ENCODE assay signal across 9 cellular contexts in the genomic region with DNA sequence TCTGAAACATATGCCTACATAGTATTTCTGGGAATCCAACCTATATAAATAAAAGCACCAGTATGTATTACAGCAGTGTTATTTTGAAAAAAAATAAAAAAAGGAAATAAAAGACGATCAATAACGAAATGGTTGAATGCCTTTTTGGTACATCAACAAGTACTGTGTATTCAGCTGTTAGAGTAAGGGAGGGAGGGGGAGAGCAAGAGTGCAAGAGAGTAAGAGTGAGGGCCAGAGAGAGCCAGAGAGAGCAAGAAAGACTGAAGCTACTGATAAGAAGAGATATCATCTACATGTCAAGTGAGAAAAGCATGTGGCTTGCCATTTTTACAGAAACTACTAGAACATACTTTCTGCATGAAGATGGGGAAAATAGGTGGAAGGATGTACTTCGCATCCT. TPM values are rescaled to one million over a fixed set of nuclear protein-coding genes. Genes with fewer than 3 reads are reported as not detected.
DNase-seq lines count a peak whose midpoint lies in the region; ATAC-seq and TF ChIP-seq lines count a peak whose summit lies in the region.
"Had no signal": no experiment of that assay in that cellular context is flagged by ENCODE, and none has a peak within 500 bp of the region (broad histone marks: within the 10 kb centered on the region; RNA-seq: fewer than 3 reads in every experiment).

No MANE protein-coding gene starts in this region.

- BruUV-seq in OCI-LY7 (replicated peaks; lab: Mats Ljungman, UMichigan) = no TSS peak

- H3K27ac ChIP-seq in BLaER1 (no peak overlapping the region), OCI-LY7 (ENCODE audit: low read depth, low read length, poor library complexity, severe bottlenecking) (peak overlapping the region; percentile 86), uterus (no peak overlapping the region)

- POLR2A ChIA-PET in OCI-LY7 (lab: Charles Lee) = no interaction called here

- no peaks in the 10 kb centered on the region for H3K9me2 ChIP-seq in OCI-LY7 (ENCODE audit: insufficient read depth, low read length)

- no peaks in the 10 kb centered on the region for H3K27me3 ChIP-seq in BLaER1
- no peaks in the 10 kb centered on the region for H3K27me3 ChIP-seq in H7 (ENCODE audit: control insufficient read depth, insufficient read depth, low read length)
- H3K27me3 ChIP-seq in uterus = no peaks in the 10 kb centered on the region

- DNase-seq in H7 (peak; percentile 5), OCI-LY7 (ENCODE audit: low spot score) (peak; percentile 27), erythroblast (lab: John Stamatoyannopoulos, UW) (peak; percentile 35 to 69), uterus (no peak)
- no peak for DNase-seq in effector CD8-positive, alpha-beta T cell (lab: John Stamatoyannopoulos, UW)
- DNase-seq: posterior cingulate gyrus had no signal

- no peak overlapping the region for H2AFZ ChIP-seq in OCI-LY7 (ENCODE audit: low read length)

- H3K4me3 ChIP-seq in BLaER1 (peak overlapping the region; percentile 72; the same call in 1 of the 2 replicates), H7 (ENCODE audit: insufficient read depth, low read depth, low read length) (peak overlapping the region; percentile 57; the same call in 1 of the 2 replicates), OCI-LY7 (ENCODE audit: low read depth, low read length, poor library complexity, severe bottlenecking) (peak overlapping the region; percentile 90), uterus (no peak overlapping the region)

- CTCF ChIA-PET in OCI-LY7 (lab: Charles Lee; ENCODE audit: unreplicated experiment) = no interaction called here

- intact Hi-C loops in OCI-LY7 (cut with micrococcal nuclease; ENCODE audit: unreplicated experiment) (no loop called here), uterus (cut with DNase I; ENCODE audit: low total_unique reads) (no loop called here)

- TF ChIP-seq POLR2A in erythroblast (IDR thresholded peaks at IDR 0.05; ENCODE audit: low read length) (no peak), uterus (IDR thresholded peaks at IDR 0.05) (no peak)

- H3K9ac ChIP-seq in BLaER1 = no peak overlapping the region

- H3K9me3 ChIP-seq in BLaER1 (0 out of 2 replicates have a peak, but pooled peaks cover 8% of the 10 kb centered on the region), OCI-LY7 (ENCODE audit: low read length) (no peaks in the 10 kb centered on the region), uterus (no peaks in the 10 kb centered on the region)

- no peak for TF ChIP-seq CTCF in OCI-LY7 (conservative IDR thresholded peaks at IDR 0.05; ENCODE audit: low read length)
- no peak for TF ChIP-seq CTCF in uterus (IDR thresholded peaks at IDR 0.05)

- H3K36me3 ChIP-seq in BLaER1 (no peaks in the 10 kb centered on the region), H7 (replicated peaks; ENCODE audit: control insufficient read depth, insufficient read depth, low read length) (no peaks in the 10 kb centered on the region), OCI-LY7 (ENCODE audit: insufficient read depth, low read length) (peaks cover 5% of the 10 kb centered on the region; the same call in 1 of the 2 replicates), uterus (no peaks in the 10 kb centered on the region)

- H4K20me1 ChIP-seq in BLaER1 (no peaks in the 10 kb centered on the region), OCI-LY7 (ENCODE audit: insufficient read depth, low read length) (no peaks in the 10 kb centered on the region)

- peaks cover 41% of the 10 kb centered on the region for H3K79me2 ChIP-seq in OCI-LY7 (ENCODE audit: insufficient read depth, low read depth, low read length)

- ATAC-seq in HG02970 (IDR thresholded peaks at IDR 0.05; ENCODE audit: low FRiP score, unreplicated experiment) = no peak
- ATAC-seq in GM19452 (IDR thresholded peaks at IDR 0.05; ENCODE audit: unreplicated experiment) = no peak

- H3K4me1 ChIP-seq in BLaER1 (peaks cover 11% of the 10 kb centered on the region; the same call in 1 of the 2 replicates), OCI-LY7 (ENCODE audit: insufficient read depth, low read length, poor library complexity, severe bottlenecking) (peaks cover 4% of the 10 kb centered on the region), uterus (no peaks in the 10 kb centered on the region)

- peak overlapping the region; percentile 69 for H3K4me2 ChIP-seq in BLaER1
- peak overlapping the region; percentile 73 for H3K4me2 ChIP-seq in OCI-LY7 (ENCODE audit: low read length)

RNA-seq across cellular contexts. Expression of a gene that starts 1.8 kb away (rescaled TPM):
- total RNA-seq in H7 (2014; rRNA removed; shearing (Covaris generic)) = 21.4 and 25.2 TPM in 2 replicates
- 9.6 and 10.5 TPM in 2 replicates for total RNA-seq in OCI-LY7 (2014; rRNA removed; shearing (Covaris generic))
- 17.2 and 23.0 TPM in 2 replicates for total RNA-seq in OCI-LY7 (2022)
- 10 to 100 TPM in 1 of 4 donors, 1 to 10 TPM in 3; 1.5 to 20.3 (median 7.7) TPM for total RNA-seq in uterus

Comparison
In these comparisons a context has a peak if more than half of its experiments do, and no peak if none do; other contexts are left out.
1. H3K4me3 ChIP-seq: peak in BLaER1 (single experiment), H7 (single experiment) and OCI-LY7 (single experiment); none in uterus (0 of 2).
2. DNase-seq: peak in H7 (single experiment), OCI-LY7 (single experiment) and erythroblast (2 of 2); none in uterus (0 of 2) and effector CD8-positive, alpha-beta T cell (single experiment).